In the genomic region with DNA sequence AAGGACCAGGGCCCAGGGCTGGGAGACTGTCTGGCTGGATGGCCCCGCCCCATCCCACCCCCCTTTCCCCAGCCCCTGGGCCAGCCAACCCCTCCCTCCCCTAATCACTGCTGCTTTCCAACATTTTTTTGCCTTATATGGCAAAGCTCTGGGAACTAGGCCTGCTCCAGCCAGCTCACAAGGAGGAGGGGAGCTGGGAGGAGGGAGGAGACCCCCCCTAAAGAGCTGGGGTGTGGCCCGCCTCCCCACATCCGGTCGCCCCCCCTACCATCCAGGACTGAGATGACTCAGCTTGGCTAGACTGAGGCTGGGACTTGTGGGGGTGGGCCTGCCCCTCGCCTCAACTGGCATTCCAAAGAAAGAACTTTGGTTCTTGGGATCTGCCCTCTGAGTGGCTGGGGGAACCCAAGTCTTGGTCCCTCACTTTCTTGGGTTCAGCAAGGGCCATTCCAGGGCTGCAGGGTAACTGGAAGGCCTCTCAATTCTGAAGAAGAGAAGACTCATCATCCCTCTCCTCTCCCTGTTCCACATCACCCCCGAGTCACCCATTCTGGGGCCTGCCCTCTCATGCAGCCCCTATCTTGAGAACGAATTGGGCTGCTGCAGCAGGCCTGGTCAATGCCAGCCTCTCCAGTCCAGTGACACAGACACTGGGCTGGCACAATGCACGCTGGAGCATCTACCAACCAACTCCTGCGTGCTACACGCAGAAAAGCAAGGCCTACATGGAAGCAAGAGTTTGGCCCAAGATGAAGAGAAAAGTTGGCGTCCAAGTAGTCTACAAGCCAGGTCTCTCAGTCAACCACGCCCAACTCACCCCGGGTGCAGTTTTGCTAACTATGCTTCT, we compare ENCODE assay signal across 8 cellular contexts. TPM values are rescaled to one million over a fixed set of nuclear protein-coding genes. Genes with fewer than 3 reads are reported as not detected.
A peak's percentile ranks its signal among the peaks of the same experiment; 100 is the strongest.
DNase-seq lines count a peak whose midpoint lies in the region; ATAC-seq and TF ChIP-seq lines count a peak whose summit lies in the region.

No MANE protein-coding gene starts in this region.

- TF ChIP-seq CTCF in activated CD8-positive, alpha-beta T cell treated with anti-CD3 and anti-CD28 coated beads for 36 hours (IDR thresholded peaks at IDR 0.05), result no peak

- no peaks in the 10 kb centered on the region for H3K9me3 Mint-ChIP-seq in activated CD8-positive, alpha-beta T cell treated with anti-CD3 and anti-CD28 coated beads for 36 hours
- H3K9me3 Mint-ChIP-seq in memory B cell, result no peaks in the 10 kb centered on the region

- H3K36me3 Mint-ChIP-seq in activated CD8-positive, alpha-beta T cell treated with anti-CD3 and anti-CD28 coated beads for 36 hours (ENCODE audit: low read depth), result peaks cover 37% of the 10 kb centered on the region
- peaks cover 4% of the 10 kb centered on the region for H3K36me3 Mint-ChIP-seq in memory B cell

- peak overlapping the region; percentile 90 for H3K27ac Mint-ChIP-seq in activated CD8-positive, alpha-beta T cell treated with anti-CD3 and anti-CD28 coated beads for 36 hours
- peak overlapping the region; percentile 97 for H3K27ac Mint-ChIP-seq in memory B cell

- POLR2A ChIA-PET in activated CD8-positive, alpha-beta T cell treated with anti-CD3 and anti-CD28 coated beads for 36 hours (lab: Charles Lee), result interaction anchor here (1.0 to 2.8 kb wide), 6 partner anchors 14 to 399 kb away, joined by 3 to 18 read pairs (median 3); a partner anchor contains a TSS

- no peaks in the 10 kb centered on the region for H3K27me3 Mint-ChIP-seq in activated CD8-positive, alpha-beta T cell treated with anti-CD3 and anti-CD28 coated beads for 36 hours
- no peaks in the 10 kb centered on the region for H3K27me3 Mint-ChIP-seq in memory B cell

- DNase-seq in NCI-H1417 (lab: John Stamatoyannopoulos, UW), result peak; percentile 11 to 49 (median 35)
- DNase-seq in NCI-H1417 treated with DMSO at 0.1 percent for 48 hours (lab: John Stamatoyannopoulos, UW), result no peak
- DNase-seq in NCI-H2171 treated with DMSO at 0.1 percent for 48 hours (lab: John Stamatoyannopoulos, UW), result peak; percentile 64
- DNase-seq in activated CD8-positive, alpha-beta T cell treated with anti-CD3 and anti-CD28 coated beads for 36 hours, result peak; percentile 81
- DNase-seq in effector CD8-positive, alpha-beta T cell (lab: John Stamatoyannopoulos, UW), result peak; percentile 46
- DNase-seq in memory B cell (ENCODE audit: low spot score in 2 of 2), result no peak
- peak; percentile 61 for DNase-seq in stimulated activated CD8-positive, alpha-beta memory T cell treated with anti-CD3 and anti-CD28 coated beads, Interleukin-12 subunit alpha, Interleukin-12 subunit beta, amount 100 ng/mL, for 4 hours (ENCODE audit: low read depth)

- CTCF ChIA-PET in activated CD8-positive, alpha-beta T cell treated with anti-CD3 and anti-CD28 coated beads for 36 hours (lab: Charles Lee), result no interaction called here

- peaks cover 25% of the 10 kb centered on the region for H3K4me1 Mint-ChIP-seq in activated CD8-positive, alpha-beta T cell treated with anti-CD3 and anti-CD28 coated beads for 36 hours (ENCODE audit: low read depth)
- H3K4me1 Mint-ChIP-seq in memory B cell, result peaks cover 10% of the 10 kb centered on the region

- peak; percentile 8 for ATAC-seq in activated CD8-positive, alpha-beta T cell treated with anti-CD3 and anti-CD28 coated beads for 36 hours
- ATAC-seq in memory B cell (ENCODE audit: low read depth), result no peak
- ATAC-seq in HG03280 (IDR thresholded peaks at IDR 0.05; ENCODE audit: unreplicated experiment), result no peak

- intact Hi-C loops in activated CD8-positive, alpha-beta T cell treated with anti-CD3 and anti-CD28 coated beads for 36 hours (cut with micrococcal nuclease), result no loop called here

- peak overlapping the region; percentile 96 for H3K4me3 Mint-ChIP-seq in activated CD8-positive, alpha-beta T cell treated with anti-CD3 and anti-CD28 coated beads for 36 hours
- H3K4me3 Mint-ChIP-seq in memory B cell, result peak overlapping the region; percentile 93

RNA-seq across cellular contexts. Expression of a gene that starts 4.8 kb away (rescaled TPM):
- 1,000 to 10,000 TPM; 1,057 to 1,091 TPM for total RNA-seq in activated CD8-positive, alpha-beta T cell treated with anti-CD3 and anti-CD28 coated beads for 36 hours

RNA-seq across cellular contexts. Expression of a gene that starts 9.4 kb away (rescaled TPM):
- 10 to 100 TPM; 92.4 to 96.6 TPM for total RNA-seq in activated CD8-positive, alpha-beta T cell treated with anti-CD3 and anti-CD28 coated beads for 36 hours

RNA-seq across cellular contexts. Expression of a gene that starts 28.5 kb away (rescaled TPM):
- 1,000 to 10,000 TPM; 3,574 to 3,675 TPM for total RNA-seq in activated CD8-positive, alpha-beta T cell treated with anti-CD3 and anti-CD28 coated beads for 36 hours

RNA-seq across cellular contexts. Expression of a gene that starts 39.4 kb away (rescaled TPM):
- 10 to 100 TPM in 1 of 2 experiments, 1 to 10 TPM in 1; 9.4 to 10.3 TPM for total RNA-seq in activated CD8-positive, alpha-beta T cell treated with anti-CD3 and anti-CD28 coated beads for 36 hours

RNA-seq across cellular contexts. Expression of a gene that starts 41.7 kb away (rescaled TPM):
- total RNA-seq in activated CD8-positive, alpha-beta T cell treated with anti-CD3 and anti-CD28 coated beads for 36 hours, result 10 to 100 TPM; 49.8 to 53.4 TPM

Comparison
In these comparisons a context has a peak if more than half of its experiments do, and no peak if none do; other contexts are left out.
1. DNase-seq: peak in NCI-H1417 (3 of 3), NCI-H2171 treated with DMSO at 0.1 percent for 48 hours (single experiment), activated CD8-positive, alpha-beta T cell treated with anti-CD3 and anti-CD28 coated beads for 36 hours (single experiment), effector CD8-positive, alpha-beta T cell (single experiment) and stimulated activated CD8-positive, alpha-beta memory T cell treated with anti-CD3 and anti-CD28 coated beads, Interleukin-12 subunit alpha, Interleukin-12 subunit beta, amount 100 ng/mL, for 4 hours (single experiment); none in NCI-H1417 treated with DMSO at 0.1 percent for 48 hours (single experiment) and memory B cell (0 of 2).